In genomic region chr20:10359621-10360040, GRCh38 we compare ENCODE assay signal across 23 cellular contexts.
DNase-seq lines count a peak whose midpoint lies in the region; ATAC-seq and TF ChIP-seq lines count a peak whose summit lies in the region.
"Had no signal": no experiment of that assay in that cellular context is flagged by ENCODE, and none has a peak within 500 bp of the region (broad histone marks: within the 10 kb centered on the region; RNA-seq: fewer than 3 reads in every experiment).

No MANE protein-coding gene starts in this region.

- TF ChIP-seq CTCF in left ventricle myocardium inferior (IDR thresholded peaks at IDR 0.05; ENCODE audit: borderline replicate concordance) (no peak), fibroblast of pulmonary artery (IDR thresholded peaks at IDR 0.05; ENCODE audit: low read length, missing control alignments) (no peak)

- no peak overlapping the region for H3K9ac ChIP-seq in skeletal muscle satellite cell (ENCODE audit: low read depth, low read length)

- peaks cover 10% of the 10 kb centered on the region for H3K4me1 ChIP-seq in left ventricle myocardium inferior
- peaks cover 2% of the 10 kb centered on the region for H3K4me1 ChIP-seq in skeletal muscle satellite cell (ENCODE audit: control insufficient read depth, insufficient read depth, low read length)
- H3K4me1 ChIP-seq: colonic mucosa, stomach had no signal

- ATAC-seq in Right ventricle myocardium superior (ENCODE audit: poor library complexity) (peak; percentile 77), GM19328 (IDR thresholded peaks at IDR 0.05; ENCODE audit: unreplicated experiment) (no peak)
- ATAC-seq: activated T-cell treated with anti-CD3 and anti-CD28 coated beads, Interleukin-2, amount 50 U/mL, for 4 hours; Panc1 had no signal

- intact Hi-C loops in Right ventricle myocardium superior (cut with DNase I) (no loop called here), left ventricle myocardium inferior (cut with micrococcal nuclease) (no loop called here)

- H3K4me2 ChIP-seq in skeletal muscle satellite cell (ENCODE audit: low read length), result peak overlapping the region; percentile 6
- H3K4me2 ChIP-seq: smooth muscle cell had no signal

- H3K27me3 ChIP-seq in left ventricle myocardium inferior (ENCODE audit: low read depth) (peaks cover 26% of the 10 kb centered on the region), skeletal muscle satellite cell (ENCODE audit: control insufficient read depth, insufficient read depth, low read length) (peaks cover 3% of the 10 kb centered on the region)
- H3K27me3 ChIP-seq: colonic mucosa, stomach had no signal

- H3K4me3 ChIP-seq in left ventricle myocardium inferior (no peak overlapping the region), fibroblast of pulmonary artery (replicated peaks; ENCODE audit: low read depth, low read length) (no peak overlapping the region), skeletal muscle satellite cell (ENCODE audit: low read length) (no peak overlapping the region)
- H3K4me3 ChIP-seq: colonic mucosa, smooth muscle cell, stomach had no signal

- H3K27ac ChIP-seq in left ventricle myocardium inferior (replicated peaks) (no peak overlapping the region), caudate nucleus (ENCODE audit: low read depth, low read length) (no peak overlapping the region)
- H3K27ac ChIP-seq: colonic mucosa, stomach had no signal

- DNase-seq in Right ventricle myocardium superior (no peak), left ventricle myocardium inferior (no peak), NCI-H460 (ENCODE audit: extremely low read depth, low read depth) (peak; percentile 16), fibroblast of pulmonary artery (ENCODE audit: low read depth) (peak; percentile 29), caudate nucleus (lab: John Stamatoyannopoulos, UW) (no peak), NCI-H2196 treated with DMSO at 0.1 percent for 48 hours (lab: John Stamatoyannopoulos, UW; ENCODE audit: unreplicated experiment) (no peak)
- DNase-seq: activated CD4-positive, CD25-positive, alpha-beta regulatory T cell; activated naive CD4-positive, alpha-beta T cell treated with anti-CD3 and anti-CD28 coated beads for 36 hours; activated T-cell treated with anti-CD3 and anti-CD28 coated beads, Interleukin-2, amount 50 U/mL, for 4 hours; aorta; C1 segment of cervical spinal cord; colonic mucosa; hypothalamus; NCI-H1436; NCI-H345; nephron progenitor cell; stimulated activated CD4-positive, alpha-beta T cell treated with anti-CD3 and anti-CD28 coated beads, Interleukin-4, amount 100 ng/mL, for 1 hour; stomach; T-helper 9 cell had no signal

- H3K9me3 ChIP-seq in left ventricle myocardium inferior (replicated peaks) (peaks cover 10% of the 10 kb centered on the region), skeletal muscle satellite cell (replicated peaks; ENCODE audit: low read length) (no peaks in the 10 kb centered on the region)
- H3K9me3 ChIP-seq: colonic mucosa, stomach had no signal

- H3K36me3 ChIP-seq in left ventricle myocardium inferior, result no peaks in the 10 kb centered on the region
- no peaks in the 10 kb centered on the region for H3K36me3 ChIP-seq in skeletal muscle satellite cell (ENCODE audit: insufficient read depth, low read length)
- H3K36me3 ChIP-seq: colonic mucosa, stomach had no signal

Comparison
In these comparisons a context has a peak if more than half of its experiments do, and no peak if none do; other contexts are left out.
1. DNase-seq: peak in NCI-H460 (single experiment) and fibroblast of pulmonary artery (single experiment); none in Right ventricle myocardium superior (single experiment), left ventricle myocardium inferior (single experiment), caudate nucleus (0 of 61) and NCI-H2196 treated with DMSO at 0.1 percent for 48 hours (single experiment).